In the genomic region with DNA sequence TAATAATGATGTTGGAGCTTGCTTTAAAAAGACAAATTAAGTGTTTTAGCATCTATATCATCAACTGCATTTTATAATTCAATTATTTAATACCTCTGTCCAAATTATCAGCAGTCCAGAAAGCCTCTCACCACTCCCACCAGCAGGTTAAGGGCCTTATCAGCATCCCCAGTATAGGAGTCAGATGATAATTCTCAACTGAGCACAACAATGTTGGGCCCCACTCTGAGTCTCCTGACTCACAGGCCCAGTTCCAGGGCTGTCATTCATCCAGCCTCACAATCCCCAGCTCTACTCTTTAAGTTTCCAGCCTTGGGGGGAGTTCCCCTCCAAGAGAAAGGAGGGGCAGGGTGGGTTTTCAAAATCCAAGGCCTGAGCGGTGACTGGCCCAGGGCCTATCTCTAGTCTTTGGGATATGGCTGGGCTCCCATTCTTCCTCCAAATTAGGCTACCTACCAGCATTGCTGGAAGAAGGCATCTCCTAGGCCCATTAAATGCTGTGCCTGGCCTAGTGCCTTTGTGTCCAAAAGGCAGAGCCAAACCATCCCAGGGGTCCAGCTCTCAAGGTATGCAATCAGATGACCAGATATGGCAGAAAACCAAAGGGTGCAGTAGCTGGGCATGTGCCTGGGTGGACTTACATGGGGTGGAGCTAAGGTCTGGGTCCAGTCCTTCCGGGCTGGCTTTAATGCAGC, we compare ENCODE assay signal across 1 cellular context.
TF ChIP-seq lines count a peak whose summit lies in the region.

No MANE protein-coding gene starts in this region.

TF ChIP-seq in K562, 482 proteins besides CTCF, POLR2A, EP300 and RAD21 (continued from another document and continues in another):
- TF ChIP-seq PPARD (CRISPR knock-in tag; IDR thresholded peaks at IDR 0.05): no peak
- no peak for TF ChIP-seq E2F3 (CRISPR knock-in tag; IDR thresholded peaks at IDR 0.05)
- peak; percentile 93 for TF ChIP-seq ARID1B (IDR thresholded peaks at IDR 0.05)
- no peak for TF ChIP-seq IRF2 (CRISPR knock-in tag; IDR thresholded peaks at IDR 0.05)
- no peak for TF ChIP-seq NONO (IDR thresholded peaks at IDR 0.05; ENCODE audit: low read depth in 2 of 2, low read length in 1 of 2)
- peak; percentile 87 for TF ChIP-seq MEIS2 (IDR thresholded peaks at IDR 0.05; ENCODE audit: partially characterized antibody)
- peak; percentile 83 for TF ChIP-seq SMAD4 (CRISPR knock-in tag; conservative IDR thresholded peaks at IDR 0.05)
- TF ChIP-seq CREB3 (tag; conservative IDR thresholded peaks at IDR 0.05; ENCODE audit: low read depth): peak; percentile 78
- TF ChIP-seq ZNF311 (CRISPR knock-in tag; IDR thresholded peaks at IDR 0.05): peak; percentile 48; the same call in 1 of the 2 replicates
- TF ChIP-seq SREBF2 (CRISPR knock-in tag; IDR thresholded peaks at IDR 0.05): no peak
- TF ChIP-seq TEAD4 (IDR thresholded peaks at IDR 0.05; ENCODE audit: low read length): peak; percentile 87
- TF ChIP-seq TEAD4 (CRISPR knock-in tag; IDR thresholded peaks at IDR 0.05; ENCODE audit: borderline replicate concordance): no peak
- TF ChIP-seq ZFP91 (CRISPR knock-in tag; IDR thresholded peaks at IDR 0.05): no peak
- TF ChIP-seq CREB1 (IDR thresholded peaks at IDR 0.05): no peak; the same call in 1 of the 2 replicates
- no peak for TF ChIP-seq CREB1 (CRISPR knock-in tag; IDR thresholded peaks at IDR 0.05)
- no peak for TF ChIP-seq ARID4B (CRISPR knock-in tag; IDR thresholded peaks at IDR 0.05)
- no peak for TF ChIP-seq ZBTB26 (CRISPR knock-in tag; IDR thresholded peaks at IDR 0.05)
- no peak for TF ChIP-seq ZNF143 (CRISPR knock-in tag; IDR thresholded peaks at IDR 0.05)
- no peak for TF ChIP-seq FOXP1 (CRISPR knock-in tag; IDR thresholded peaks at IDR 0.05)
- TF ChIP-seq ZNF778 (CRISPR knock-in tag; IDR thresholded peaks at IDR 0.05): no peak
- TF ChIP-seq HEY1 (CRISPR knock-in tag; IDR thresholded peaks at IDR 0.05; ENCODE audit: borderline replicate concordance): peak; percentile 14; the same call in 1 of the 2 replicates
- no peak for TF ChIP-seq HIVEP1 (CRISPR knock-in tag; IDR thresholded peaks at IDR 0.05)
- no peak for TF ChIP-seq DLX4 (CRISPR knock-in tag; IDR thresholded peaks at IDR 0.05)
- no peak for TF ChIP-seq ZNF77 (CRISPR knock-in tag; IDR thresholded peaks at IDR 0.05)
- peak; percentile 36; the same call in 1 of the 2 replicates for TF ChIP-seq ZNF134 (CRISPR knock-in tag; conservative IDR thresholded peaks at IDR 0.05)
- TF ChIP-seq CUX1 (CRISPR knock-in tag; IDR thresholded peaks at IDR 0.05): peak; percentile 87
- no peak for TF ChIP-seq RBM34 (IDR thresholded peaks at IDR 0.05; ENCODE audit: borderline replicate concordance, insufficient read depth, low read length)
- TF ChIP-seq ZNF780A (CRISPR knock-in tag; IDR thresholded peaks at IDR 0.05): no peak
- TF ChIP-seq FOXK1 (CRISPR knock-in tag; IDR thresholded peaks at IDR 0.05; ENCODE audit: borderline replicate concordance): no peak
- TF ChIP-seq PHB (CRISPR knock-in tag; IDR thresholded peaks at IDR 0.05): no peak
- TF ChIP-seq ZEB2 (IDR thresholded peaks at IDR 0.05): peak; percentile 57; the same call in 1 of the 2 replicates
- TF ChIP-seq SMARCA4 (IDR thresholded peaks at IDR 0.05): peak; percentile 93
- TF ChIP-seq TCFL5 (CRISPR knock-in tag; conservative IDR thresholded peaks at IDR 0.05): no peak
- TF ChIP-seq GTF2E2 (tag; IDR thresholded peaks at IDR 0.05): no peak
- TF ChIP-seq STAG1 (CRISPR knock-in tag; IDR thresholded peaks at IDR 0.05; ENCODE audit: borderline replicate concordance): no peak
- TF ChIP-seq SMARCC2 (IDR thresholded peaks at IDR 0.05; ENCODE audit: low read depth): peak; percentile 66; the same call in 1 of the 2 replicates
- TF ChIP-seq CBX2 (IDR thresholded peaks at IDR 0.05; ENCODE audit: insufficient read depth, low read length, poor library complexity, severe bottlenecking): no peak
- TF ChIP-seq MYNN (IDR thresholded peaks at IDR 0.05): no peak
- no peak for TF ChIP-seq MYNN (CRISPR knock-in tag; IDR thresholded peaks at IDR 0.05)
- no peak for TF ChIP-seq SETDB1 (IDR thresholded peaks at IDR 0.05; ENCODE audit: low read length)
- TF ChIP-seq RB1 (IDR thresholded peaks at IDR 0.05; ENCODE audit: low read depth): peak; percentile 28; the same call in 1 of the 2 replicates
- TF ChIP-seq NCOA2 (IDR thresholded peaks at IDR 0.05; ENCODE audit: partially characterized antibody in 2 of 2): no peak
- no peak for TF ChIP-seq SIN3A (IDR thresholded peaks at IDR 0.05; ENCODE audit: borderline replicate concordance in 2 of 2, control insufficient read depth in 1 of 2, low read depth in 2 of 2, low read length in 2 of 2)
- TF ChIP-seq YBX1 (IDR thresholded peaks at IDR 0.05): no peak
- no peak for TF ChIP-seq NUFIP1 (IDR thresholded peaks at IDR 0.05; ENCODE audit: partially characterized antibody)
- TF ChIP-seq ZNF551 (CRISPR knock-in tag; IDR thresholded peaks at IDR 0.05): no peak
- TF ChIP-seq, protein P1, sequence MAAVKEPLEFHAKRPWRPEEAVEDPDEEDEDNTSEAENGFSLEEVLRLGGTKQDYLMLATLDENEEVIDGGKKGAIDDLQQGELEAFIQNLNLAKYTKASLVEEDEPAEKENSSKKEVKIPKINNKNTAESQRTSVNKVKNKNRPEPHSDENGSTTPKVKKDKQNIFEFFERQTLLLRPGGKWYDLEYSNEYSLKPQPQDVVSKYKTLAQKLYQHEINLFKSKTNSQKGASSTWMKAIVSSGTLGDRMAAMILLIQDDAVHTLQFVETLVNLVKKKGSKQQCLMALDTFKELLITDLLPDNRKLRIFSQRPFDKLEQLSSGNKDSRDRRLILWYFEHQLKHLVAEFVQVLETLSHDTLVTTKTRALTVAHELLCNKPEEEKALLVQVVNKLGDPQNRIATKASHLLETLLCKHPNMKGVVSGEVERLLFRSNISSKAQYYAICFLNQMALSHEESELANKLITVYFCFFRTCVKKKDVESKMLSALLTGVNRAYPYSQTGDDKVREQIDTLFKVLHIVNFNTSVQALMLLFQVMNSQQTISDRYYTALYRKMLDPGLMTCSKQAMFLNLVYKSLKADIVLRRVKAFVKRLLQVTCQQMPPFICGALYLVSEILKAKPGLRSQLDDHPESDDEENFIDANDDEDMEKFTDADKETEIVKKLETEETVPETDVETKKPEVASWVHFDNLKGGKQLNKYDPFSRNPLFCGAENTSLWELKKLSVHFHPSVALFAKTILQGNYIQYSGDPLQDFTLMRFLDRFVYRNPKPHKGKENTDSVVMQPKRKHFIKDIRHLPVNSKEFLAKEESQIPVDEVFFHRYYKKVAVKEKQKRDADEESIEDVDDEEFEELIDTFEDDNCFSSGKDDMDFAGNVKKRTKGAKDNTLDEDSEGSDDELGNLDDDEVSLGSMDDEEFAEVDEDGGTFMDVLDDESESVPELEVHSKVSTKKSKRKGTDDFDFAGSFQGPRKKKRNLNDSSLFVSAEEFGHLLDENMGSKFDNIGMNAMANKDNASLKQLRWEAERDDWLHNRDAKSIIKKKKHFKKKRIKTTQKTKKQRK (IDR thresholded peaks at IDR 0.05; ENCODE audit: borderline replicate concordance, low read depth, low read length): no peak
- TF ChIP-seq SIX5 (IDR thresholded peaks at IDR 0.05; ENCODE audit: borderline replicate concordance in 1 of 2, insufficient read depth in 1 of 2, low read depth in 1 of 2, low read length in 2 of 2): no peak
- peak in 1 of 2 experiments; percentile 94; a peak in 2 of 4 replicates for TF ChIP-seq RCOR1 (IDR thresholded peaks at IDR 0.05; ENCODE audit: borderline replicate concordance in 1 of 2, low read depth in 2 of 2, low read length in 2 of 2)
- TF ChIP-seq ZNF785 (CRISPR knock-in tag; IDR thresholded peaks at IDR 0.05): no peak
- TF ChIP-seq ZNF408 (CRISPR knock-in tag; IDR thresholded peaks at IDR 0.05; ENCODE audit: low read depth): no peak
- no peak for TF ChIP-seq TARDBP (IDR thresholded peaks at IDR 0.05)
